ENCODE assay signal across 25 cellular contexts in the genomic region with DNA sequence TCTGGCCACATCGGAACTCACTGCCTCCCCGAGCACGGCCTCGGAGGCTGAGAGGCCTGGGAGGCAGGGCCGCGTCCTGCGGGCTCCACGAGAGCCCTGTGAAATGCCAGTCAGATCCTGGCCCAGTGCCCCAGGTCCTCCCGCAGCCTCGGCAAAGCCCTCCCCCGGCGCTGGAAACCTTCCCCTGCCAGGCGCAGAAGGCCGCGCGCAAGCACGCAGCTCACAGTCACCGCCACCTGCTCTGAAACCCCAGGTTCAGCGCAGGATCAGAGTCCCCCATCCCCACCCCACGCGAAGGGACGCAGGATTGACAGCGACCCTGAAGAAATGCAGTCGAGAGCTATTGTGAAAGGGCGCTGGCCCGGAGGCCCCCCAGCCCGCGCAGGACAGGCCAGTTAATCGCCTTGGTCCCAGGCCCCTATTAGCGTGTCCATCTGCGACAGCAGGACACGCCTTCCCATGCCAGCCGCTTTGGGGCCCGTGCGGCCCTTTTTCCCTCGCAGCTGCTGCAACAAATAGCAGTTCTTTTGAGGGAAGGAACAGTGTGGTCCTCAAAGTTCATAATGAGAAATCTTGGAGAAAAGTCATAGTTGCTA. TPM values are rescaled to one million over a fixed set of nuclear protein-coding genes. Genes with fewer than 3 reads are reported as not detected.
DNase-seq lines count a peak whose midpoint lies in the region; ATAC-seq, FAIRE-seq and TF ChIP-seq lines count a peak whose summit lies in the region.
"Had no signal": no experiment of that assay in that cellular context is flagged by ENCODE, and none has a peak within 500 bp of the region (broad histone marks: within the 10 kb centered on the region; RNA-seq: fewer than 3 reads in every experiment).

No MANE protein-coding gene starts in this region.

- peaks cover 0 to 8% of the 10 kb centered on the region in 2 donors for H3K27me3 Mint-ChIP-seq in stimulated activated naive B cell treated with anti-CD40 and anti-IgM and Interleukin-4, amounts not matched to agents 10 μg/mL and 1 μg/mL and 100 μg/mL, for 72 hours

- no peak overlapping the region for H3K4me3 Mint-ChIP-seq in stimulated activated naive B cell treated with anti-CD40 and anti-IgM and Interleukin-4, amounts not matched to agents 10 μg/mL and 1 μg/mL and 100 μg/mL, for 72 hours
- H3K4me3 Mint-ChIP-seq: CD4-positive, alpha-beta T cell had no signal

- 82 to 92% methylated on average over 36 of the region's 36 CpGs for WGBS in sigmoid colon, 2 donors

- H3K9me3 ChIP-seq in sigmoid colon (no peaks in the 10 kb centered on the region), MG63 (no peaks in the 10 kb centered on the region)

- peaks cover 0 to 4% of the 10 kb centered on the region in 2 donors for H3K9me3 Mint-ChIP-seq in stimulated activated naive B cell treated with anti-CD40 and anti-IgM and Interleukin-4, amounts not matched to agents 10 μg/mL and 1 μg/mL and 100 μg/mL, for 72 hours
- H3K9me3 Mint-ChIP-seq: CD4-positive, alpha-beta T cell had no signal

- no peak for TF ChIP-seq EP300 in sigmoid colon (IDR thresholded peaks at IDR 0.05)

- TF ChIP-seq CTCF in C4-2B (conservative IDR thresholded peaks at IDR 0.05) (no peak), sigmoid colon (IDR thresholded peaks at IDR 0.05) (no peak)

- intact Hi-C loops in sigmoid colon (cut with DNase I): no loop called here

- H3K27me3 ChIP-seq in sigmoid colon (no peaks in the 10 kb centered on the region), MG63 (no peaks in the 10 kb centered on the region)
- H3K27me3 ChIP-seq: BLaER1 had no signal

- H3K36me3 Mint-ChIP-seq in stimulated activated naive B cell treated with anti-CD40 and anti-IgM and Interleukin-4, amounts not matched to agents 10 μg/mL and 1 μg/mL and 100 μg/mL, for 72 hours: no peaks in the 10 kb centered on the region

- no peak for ATAC-seq in stimulated activated naive B cell treated with anti-CD40 and anti-IgM and Interleukin-4, amounts not matched to agents 10 μg/mL and 1 μg/mL and 100 μg/mL, for 72 hours (replicated peaks)
- ATAC-seq: Panc1 had no signal

- H3K27ac Mint-ChIP-seq in stimulated activated naive B cell treated with anti-CD40 and anti-IgM and Interleukin-4, amounts not matched to agents 10 μg/mL and 1 μg/mL and 100 μg/mL, for 72 hours: no peak overlapping the region
- H3K27ac Mint-ChIP-seq: CD4-positive, alpha-beta T cell had no signal

- peaks cover 0 to 9% (median 0%) of the 10 kb centered on the region in 4 donors for H3K4me1 ChIP-seq in sigmoid colon
- H3K4me1 ChIP-seq: BLaER1 had no signal

- DNase-seq in M059J (ENCODE audit: low read depth) (peak; percentile 23), left kidney (ENCODE audit: low read depth, low spot score) (peak; percentile 15), sigmoid colon (peak; percentile 53), GM19239 (ENCODE audit: insufficient read length, low spot score) (no peak), NCI-H69 (lab: John Stamatoyannopoulos, UW) (no peak), MG63 (no peak)
- no peak for DNase-seq in stimulated activated naive B cell treated with anti-CD40 and anti-IgM and Interleukin-4, amounts not matched to agents 10 μg/mL and 1 μg/mL and 100 μg/mL, for 72 hours
- DNase-seq: 8988T; CD4-positive, alpha-beta T cell; Kasumi-1; NCI-H1105 treated with DMSO at 0.1 percent for 48 hours; NCI-H146; NCI-H2029; NCI-H446; NCI-H524 treated with DMSO at 0.1 percent for 48 hours; NCI-H82; NK-92 treated with Interleukin-12 subunit alpha and Interleukin-12 subunit beta, amount 100 ng/mL, for 24 hours; SHP77 had no signal

- peak overlapping the region; percentile 5; the same call in 1 of the 2 replicates for H3K27ac ChIP-seq in C4-2B
- H3K27ac ChIP-seq in sigmoid colon: no peak overlapping the region
- H3K27ac ChIP-seq: BLaER1, RWPE1 had no signal

- no peaks in the 10 kb centered on the region for H3K4me1 Mint-ChIP-seq in stimulated activated naive B cell treated with anti-CD40 and anti-IgM and Interleukin-4, amounts not matched to agents 10 μg/mL and 1 μg/mL and 100 μg/mL, for 72 hours

- no peak for FAIRE-seq in GM19239 (lab: Jason Lieb, UNC)
- FAIRE-seq: D721Med, GM18507, H54 had no signal

- H3K36me3 ChIP-seq in sigmoid colon (no peaks in the 10 kb centered on the region), MG63 (no peaks in the 10 kb centered on the region)
- H3K36me3 ChIP-seq: BLaER1 had no signal

- H3K4me3 ChIP-seq in sigmoid colon: no peak overlapping the region
- H3K4me3 ChIP-seq in MG63: no peak overlapping the region
- H3K4me3 ChIP-seq: BLaER1 had no signal

- TF ChIP-seq POLR2A in sigmoid colon (IDR thresholded peaks at IDR 0.05): no peak

RNA-seq across cellular contexts. Expression of a gene that starts 13.5 kb away (rescaled TPM):
- 28.7 and 51.4 TPM in 2 replicates for total RNA-seq in M059J (2014; rRNA removed; shearing (Covaris generic))
- total RNA-seq in sigmoid colon: 10 to 100 TPM; 35.6 to 61.5 (median 40.8) TPM
- polyA plus RNA-seq in sigmoid colon: 10 to 100 TPM in 1 of 3 donors, 1 to 10 TPM in 2; 3.6 to 10.7 (median 5.5) TPM
- 20.3 and 21.0 TPM in 2 replicates for total RNA-seq in MG63 (2014; rRNA removed; shearing (Covaris generic); ENCODE audit: low replicate concordance)
- total RNA-seq: CD4-positive, alpha-beta T cell had no signal

Comparison
In these comparisons a context has a peak if more than half of its experiments do, and no peak if none do; other contexts are left out.
1. DNase-seq: peak in M059J (single experiment), left kidney (single experiment) and sigmoid colon (single experiment); none in GM19239 (single experiment), NCI-H69 (single experiment), stimulated activated naive B cell treated with anti-CD40 and anti-IgM and Interleukin-4, amounts not matched to agents 10 μg/mL and 1 μg/mL and 100 μg/mL, for 72 hours (single experiment) and MG63 (single experiment).